ENCODE assay signal across 10 cellular contexts in genomic region chr22:40401532-40401931, GRCh38. TPM values are rescaled to one million over a fixed set of nuclear protein-coding genes. Genes with fewer than 3 reads are reported as not detected.
DNase-seq lines count a peak whose midpoint lies in the region; ATAC-seq and TF ChIP-seq lines count a peak whose summit lies in the region.
"Had no signal": no experiment of that assay in that cellular context is flagged by ENCODE, and none has a peak within 500 bp of the region (broad histone marks: within the 10 kb centered on the region; RNA-seq: fewer than 3 reads in every experiment).

No MANE protein-coding gene starts in this region.

- H3K36me3 Mint-ChIP-seq in naive B cell, result peaks cover 0 to 15% of the 10 kb centered on the region in 2 donors

- H3K4me1 Mint-ChIP-seq in naive B cell, result peaks cover 61 to 79% (median 66%) of the 10 kb centered on the region in 3 donors

- POLR2A ChIA-PET in RWPE1 (lab: Yijun Ruan, JAX; ENCODE audit: low non-redundant PET), result no interaction called here

- H3K4me3 Mint-ChIP-seq in naive B cell, result peak overlapping the region; percentile 54 to 86 (median 77)

- TF ChIP-seq CTCF in RWPE1 (conservative IDR thresholded peaks at IDR 0.05; ENCODE audit: low read depth), result no peak

- DNase-seq in RWPE1 (ENCODE audit: low spot score) (no peak), activated T-cell treated with anti-CD3 and anti-CD28 coated beads for 24 hours (ENCODE audit: low read depth) (peak; percentile 39), naive B cell (no peak), NCI-H1048 (lab: John Stamatoyannopoulos, UW) (no peak), NCI-H1436 treated with DMSO at 0.1 percent for 48 hours (lab: John Stamatoyannopoulos, UW) (no peak)
- DNase-seq in stimulated activated CD8-positive, alpha-beta memory T cell treated with anti-CD3 and anti-CD28 coated beads, Interleukin-7, amount 100 ng/mL, for 48 hours (ENCODE audit: extremely low read depth in 1 of 2, low read depth in 1 of 2), result peak; percentile 30 to 78
- DNase-seq: NCI-H1417 had no signal

- H3K27ac Mint-ChIP-seq in naive B cell, result peak overlapping the region; percentile 78 to 99 (median 94)

- peak overlapping the region; percentile 1; the same call in 1 of the 2 replicates for H3K27ac ChIP-seq in RWPE1
- H3K27ac ChIP-seq: right lobe of liver had no signal

- H3K9me3 Mint-ChIP-seq in naive B cell, result peaks cover 0 to 1% (median 0%) of the 10 kb centered on the region in 7 donors

- ATAC-seq in naive B cell (ENCODE audit: low read depth in 2 of 2) (no peak), HG03354 (IDR thresholded peaks at IDR 0.05; ENCODE audit: poor library complexity, severe bottlenecking, unreplicated experiment) (no peak), HG02642 (IDR thresholded peaks at IDR 0.05; ENCODE audit: poor library complexity, unreplicated experiment) (no peak)

- CTCF ChIA-PET in RWPE1 (lab: Yijun Ruan, JAX), result no interaction called here

- no peaks in the 10 kb centered on the region for H3K27me3 Mint-ChIP-seq in naive B cell

RNA-seq across cellular contexts. Expression of gene SGSM3, which starts 31.1 kb away (rescaled TPM):
- 10 to 100 TPM; 62.8 to 91.0 (median 75.8) TPM for polyA plus RNA-seq in naive B cell (ENCODE audit: low read depth in 6 of 6)

RNA-seq across cellular contexts. Expression of gene ADSL, which starts 55.2 kb away (rescaled TPM):
- 10 to 100 TPM; 44.4 to 73.3 (median 55.6) TPM for polyA plus RNA-seq in naive B cell (ENCODE audit: low read depth in 6 of 6)

Comparison
In these comparisons a context has a peak if more than half of its experiments do, and no peak if none do; other contexts are left out.
1. DNase-seq: peak in activated T-cell treated with anti-CD3 and anti-CD28 coated beads for 24 hours (single experiment) and stimulated activated CD8-positive, alpha-beta memory T cell treated with anti-CD3 and anti-CD28 coated beads, Interleukin-7, amount 100 ng/mL, for 48 hours (2 of 2); none in RWPE1 (single experiment), naive B cell (single experiment), NCI-H1048 (single experiment) and NCI-H1436 treated with DMSO at 0.1 percent for 48 hours (single experiment).